In genomic region chrX:133819546-133819945, GRCh38 we compare ENCODE assay signal across 19 cellular contexts.
DNase-seq lines count a peak whose midpoint lies in the region; ATAC-seq, FAIRE-seq and TF ChIP-seq lines count a peak whose summit lies in the region.
"Had no signal": no experiment of that assay in that cellular context is flagged by ENCODE, and none has a peak within 500 bp of the region (broad histone marks: within the 10 kb centered on the region; RNA-seq: fewer than 3 reads in every experiment).

No MANE protein-coding gene starts in this region.

- H4K20me1 ChIP-seq in astrocyte (ENCODE audit: insufficient read depth, low read length): no peaks in the 10 kb centered on the region
- H4K20me1 ChIP-seq: BLaER1 had no signal

- H3K79me2 ChIP-seq in astrocyte (ENCODE audit: insufficient read depth, low read length): no peaks in the 10 kb centered on the region

- peak; percentile 21 for FAIRE-seq in GM18507 (lab: Jason Lieb, UNC)
- FAIRE-seq in astrocyte (lab: Jason Lieb, UNC): peak; percentile 81
- FAIRE-seq: A204.1, G401.6, H1 had no signal

- no peaks in the 10 kb centered on the region for H3K9me3 Mint-ChIP-seq in astrocyte (ENCODE audit: unreplicated experiment)
- no peaks in the 10 kb centered on the region for H3K9me3 Mint-ChIP-seq in MCF 10A (ENCODE audit: unreplicated experiment)
- H3K9me3 Mint-ChIP-seq: CD8-positive, alpha-beta T cell; H9 had no signal

- no peak for DNase-seq in GM18507 (ENCODE audit: extremely low spot score, insufficient read length, low read depth)
- no peak for DNase-seq in astrocyte (ENCODE audit: low read depth)
- DNase-seq in mucosa of descending colon: no peak
- no peak for DNase-seq in MCF 10A (ENCODE audit: unreplicated experiment)
- DNase-seq in SK-N-DZ (ENCODE audit: low spot score): no peak
- DNase-seq: Caco-2; CD4-positive, CD25-positive, alpha-beta regulatory T cell; CD8-positive, alpha-beta T cell; DMS153; DND-41; GM23248; H9 had no signal

- no peaks in the 10 kb centered on the region for H3K4me1 ChIP-seq in astrocyte (ENCODE audit: insufficient read depth, low read length)
- H3K4me1 ChIP-seq in mucosa of descending colon (ENCODE audit: low read depth): no peaks in the 10 kb centered on the region
- H3K4me1 ChIP-seq: BLaER1, Caco-2 had no signal

- H3K4me1 Mint-ChIP-seq in astrocyte (ENCODE audit: low read depth, unreplicated experiment) (no peaks in the 10 kb centered on the region), MCF 10A (ENCODE audit: insufficient read depth, unreplicated experiment) (no peaks in the 10 kb centered on the region)
- H3K4me1 Mint-ChIP-seq: B cell; CD4-positive, CD25-positive, alpha-beta regulatory T cell had no signal

- CTCF ChIA-PET in MCF 10A (lab: Yijun Ruan, JAX): interaction anchor here (0.6 kb wide), 1 partner anchor 74 kb away, joined by 3 read pairs; no protein-coding TSS in a partner anchor

- no peak overlapping the region for H3K4me2 ChIP-seq in astrocyte (ENCODE audit: low read length)
- H3K4me2 ChIP-seq: BLaER1 had no signal

- H3K9me3 ChIP-seq in astrocyte (ENCODE audit: insufficient read depth, low read depth, low read length): no peaks in the 10 kb centered on the region
- no peaks in the 10 kb centered on the region for H3K9me3 ChIP-seq in mucosa of descending colon
- H3K9me3 ChIP-seq: BLaER1, Caco-2 had no signal

- ATAC-seq in mucosa of descending colon (peak; percentile 69), GM19395 (IDR thresholded peaks at IDR 0.05; ENCODE audit: unreplicated experiment) (no peak)
- ATAC-seq: CD8-positive, alpha-beta T cell had no signal

- no peak for TF ChIP-seq CTCF in astrocyte (IDR thresholded peaks at IDR 0.05; ENCODE audit: insufficient read depth, low read depth, low read length)
- no peak for TF ChIP-seq CTCF in mucosa of descending colon (IDR thresholded peaks at IDR 0.05)
- no peak for TF ChIP-seq CTCF in MCF 10A (IDR thresholded peaks at IDR 0.05; ENCODE audit: unreplicated experiment)

- H3K27ac ChIP-seq in astrocyte (ENCODE audit: low read depth, low read length): no peak overlapping the region
- H3K27ac ChIP-seq: BLaER1, C4-2B, GM23248 had no signal

- no peaks in the 10 kb centered on the region for H3K36me3 Mint-ChIP-seq in astrocyte (ENCODE audit: low read depth, unreplicated experiment)
- no peaks in the 10 kb centered on the region for H3K36me3 Mint-ChIP-seq in MCF 10A (ENCODE audit: insufficient read depth, unreplicated experiment)
- H3K36me3 Mint-ChIP-seq: CD4-positive, CD25-positive, alpha-beta regulatory T cell; CD8-positive, alpha-beta T cell had no signal

- BruUV-seq in MCF 10A (replicated peaks; lab: Mats Ljungman, UMichigan): no TSS peak

- no peak overlapping the region for H3K9ac ChIP-seq in astrocyte (ENCODE audit: low read length)
- H3K9ac ChIP-seq: BLaER1, GM23248 had no signal

- no peak overlapping the region for H3K27ac Mint-ChIP-seq in astrocyte (ENCODE audit: unreplicated experiment)
- H3K27ac Mint-ChIP-seq in MCF 10A (ENCODE audit: low read depth, unreplicated experiment): no peak overlapping the region
- H3K27ac Mint-ChIP-seq: B cell; CD4-positive, CD25-positive, alpha-beta regulatory T cell; CD8-positive, alpha-beta T cell; H9 had no signal

- POLR2A ChIA-PET in MCF 10A (lab: Yijun Ruan, JAX): no interaction called here

- H3K27me3 Mint-ChIP-seq in astrocyte (ENCODE audit: low read depth, unreplicated experiment) (no peaks in the 10 kb centered on the region), MCF 10A (ENCODE audit: insufficient read depth, unreplicated experiment) (peaks cover 68% of the 10 kb centered on the region)
- H3K27me3 Mint-ChIP-seq: B cell had no signal

- H3K4me3 Mint-ChIP-seq in astrocyte (ENCODE audit: unreplicated experiment) (no peak overlapping the region), MCF 10A (ENCODE audit: unreplicated experiment) (no peak overlapping the region)
- H3K4me3 Mint-ChIP-seq: B cell; CD4-positive, CD25-positive, alpha-beta regulatory T cell; CD8-positive, alpha-beta T cell; H9 had no signal

- H3K4me3 ChIP-seq in astrocyte (ENCODE audit: insufficient read depth, low read depth, low read length) (no peak overlapping the region), mucosa of descending colon (no peak overlapping the region)
- H3K4me3 ChIP-seq: BLaER1, GM23248 had no signal

- H3K36me3 ChIP-seq in astrocyte (ENCODE audit: insufficient read depth, low read length) (no peaks in the 10 kb centered on the region), mucosa of descending colon (ENCODE audit: low read depth) (no peaks in the 10 kb centered on the region)
- H3K36me3 ChIP-seq: BLaER1 had no signal

- no peaks in the 10 kb centered on the region for H3K27me3 ChIP-seq in astrocyte (ENCODE audit: insufficient read depth, low read length)

- no peak overlapping the region for H2AFZ ChIP-seq in astrocyte (ENCODE audit: low read depth, low read length)
- H2AFZ ChIP-seq: GM23248 had no signal

- intact Hi-C loops in mucosa of descending colon (cut with DNase I, micrococcal nuclease): no loop called here
- intact Hi-C loops in MCF 10A (cut with micrococcal nuclease): no loop called here
